Comparison of ENCODE assay signal across 28 cellular contexts in genomic region chr2:71643674-71644357, GRCh38.
"Had no signal": no experiment of that assay in that cellular context is flagged by ENCODE, and none has a peak within 500 bp of the region (broad histone marks: within the 10 kb centered on the region; RNA-seq: fewer than 3 reads in every experiment).

No MANE protein-coding gene starts in this region.

- DNase-seq: activated CD4-positive, alpha-beta T cell treated with anti-CD3 and anti-CD28 coated beads for 1 hour; activated CD4-positive, alpha-beta T cell treated with anti-CD3 and anti-CD28 coated beads, Interleukin-2, amount 50 U/mL, for 1 hour; activated gamma-delta T cell treated with Interleukin-2 at 50 U/mL for 16 hours; activated T-cell treated with anti-CD3 and anti-CD28 coated beads, Interleukin-2, amount 50 U/mL, for 1 hour; aorta; central memory CD4-positive, alpha-beta T cell; effector memory CD4-positive, alpha-beta T cell; esophagus squamous epithelium; gastrocnemius medialis; head of caudate nucleus; hypothalamus; left cardiac atrium; mesenchymal stem cell; mucosa of descending colon; nephron progenitor cell; stimulated activated CD4-positive, alpha-beta T cell treated with anti-CD3 and anti-CD28 coated beads, Interleukin-4, amount 100 ng/mL, for 24 hours; stimulated activated naive CD4-positive, alpha-beta T cell treated with Interleukin-2 at 50 U/mL for 16 hours; T-cell; upper lobe of right lung; WERI-Rb-1 had no signal

- H3K36me3 ChIP-seq: esophagus squamous epithelium, thoracic aorta, upper lobe of right lung, WERI-Rb-1 had no signal

- FAIRE-seq: colon, endothelial cell of umbilical vein, islet of Langerhans, TTC549 had no signal

- H3K27me3 ChIP-seq: esophagus squamous epithelium, gastrocnemius medialis, upper lobe of right lung had no signal

- ATAC-seq: gastrocnemius medialis, mucosa of descending colon, T-cell, upper lobe of right lung had no signal

- H3K4me1 ChIP-seq: upper lobe of right lung had no signal

- H3K9me3 Mint-ChIP-seq: nephron progenitor cell; T-helper 2 cell treated with Interferon-gamma antibody and Interleukin-4, amounts not matched to agents 5 μg/mL and 100 μg/mL, for 36 hours had no signal

- H3K4me3 ChIP-seq: esophagus squamous epithelium, gastrocnemius medialis, mucosa of descending colon, thoracic aorta, upper lobe of right lung had no signal

- H3K27ac Mint-ChIP-seq: activated naive CD4-positive, alpha-beta T cell treated with anti-CD3 and anti-CD28 coated beads, Interleukin-2, amount 50 U/mL, for 24 hours; brain; nephron progenitor cell; T-cell; T-helper 2 cell treated with Interferon-gamma antibody and Interleukin-4, amounts not matched to agents 5 μg/mL and 100 μg/mL, for 36 hours had no signal

- H3K36me3 Mint-ChIP-seq: activated naive CD4-positive, alpha-beta T cell treated with anti-CD3 and anti-CD28 coated beads, Interleukin-2, amount 50 U/mL, for 24 hours; brain; T-cell had no signal

- H3K27ac ChIP-seq: esophagus squamous epithelium, thoracic aorta, upper lobe of right lung, WERI-Rb-1 had no signal

- H3K4me3 Mint-ChIP-seq: activated naive CD4-positive, alpha-beta T cell treated with anti-CD3 and anti-CD28 coated beads, Interleukin-2, amount 50 U/mL, for 24 hours; brain; nephron progenitor cell; T-cell; T-helper 2 cell treated with Interferon-gamma antibody and Interleukin-4, amounts not matched to agents 5 μg/mL and 100 μg/mL, for 36 hours had no signal

- H3K4me1 Mint-ChIP-seq: activated naive CD4-positive, alpha-beta T cell treated with anti-CD3 and anti-CD28 coated beads, Interleukin-2, amount 50 U/mL, for 24 hours; brain; nephron progenitor cell; T-cell had no signal
